ENCODE assay signal across 18 cellular contexts in genomic region chr3:170815930-170816329, GRCh38.
"Had no signal": no experiment of that assay in that cellular context is flagged by ENCODE, and none has a peak within 500 bp of the region (broad histone marks: within the 10 kb centered on the region; RNA-seq: fewer than 3 reads in every experiment).

No MANE protein-coding gene starts in this region.

- H3K4me3 ChIP-seq: esophagus muscularis mucosa, gastrocnemius medialis, heart right ventricle, psoas muscle, right lobe of liver, spleen, testis, tibial nerve had no signal

- H3K36me3 ChIP-seq: esophagus muscularis mucosa, gastrocnemius medialis, heart right ventricle, right lobe of liver, spleen, tibial nerve had no signal

- DNase-seq: effector memory CD8-positive, alpha-beta T cell; gastrocnemius medialis; heart right ventricle; hypothalamus; midbrain; naive B cell; psoas muscle; retina; spleen; stimulated activated CD4-positive, alpha-beta T cell treated with anti-CD3 and anti-CD28 coated beads, Interleukin-15, amount 100 ng/mL, for 24 hours; stimulated activated CD4-positive, alpha-beta T cell treated with anti-CD3 and anti-CD28 coated beads, Interleukin-1b, Interleukin-23, amount 100 ng/mL, for 48 hours; stimulated activated CD4-positive, alpha-beta T cell treated with anti-CD3 and anti-CD28 coated beads, Interleukin-4, amount 100 ng/mL, for 24 hours; stimulated activated naive CD8-positive, alpha-beta T cell treated with anti-CD3 and anti-CD28 coated beads, Interleukin-15, amount 100 ng/mL, for 72 hours; testis had no signal

- H3K4me1 ChIP-seq: gastrocnemius medialis, psoas muscle, right lobe of liver had no signal

- H3K9me3 ChIP-seq: esophagus muscularis mucosa, gastrocnemius medialis, heart right ventricle, psoas muscle, right lobe of liver, spleen, testis, tibial nerve had no signal

- H3K27me3 ChIP-seq: esophagus muscularis mucosa, gastrocnemius medialis, heart right ventricle, right lobe of liver, spleen, testis, tibial nerve had no signal

- H3K27ac ChIP-seq: epithelial cell of prostate, esophagus muscularis mucosa, gastrocnemius medialis, heart right ventricle, psoas muscle, right lobe of liver, spleen, testis, tibial nerve had no signal
